10 cellular contexts compared by ENCODE assay signal in genomic region chr16:13436641-13437423, GRCh38.
DNase-seq lines count a peak whose midpoint lies in the region; ATAC-seq and TF ChIP-seq lines count a peak whose summit lies in the region.
"Had no signal": no experiment of that assay in that cellular context is flagged by ENCODE, and none has a peak within 500 bp of the region (broad histone marks: within the 10 kb centered on the region; RNA-seq: fewer than 3 reads in every experiment).

No MANE protein-coding gene starts in this region.

- TF ChIP-seq POLR2A in lower leg skin (IDR thresholded peaks at IDR 0.05) = no peak

- ATAC-seq in GM18502 (IDR thresholded peaks at IDR 0.05; ENCODE audit: poor library complexity, unreplicated experiment) = peak; percentile 69
- ATAC-seq in GM21528 (IDR thresholded peaks at IDR 0.05; ENCODE audit: low FRiP score, unreplicated experiment) = peak; percentile 70
- peak; percentile 79 for ATAC-seq in left lobe of liver
- ATAC-seq: naive thymus-derived CD8-positive, alpha-beta T cell had no signal

- no peak for TF ChIP-seq CTCF in lower leg skin (IDR thresholded peaks at IDR 0.05)

- 46 to 55% methylated on average over 8 of the region's 8 CpGs for WGBS in lower leg skin, 2 donors

- DNase-seq in HK-2 (ENCODE audit: unreplicated experiment) (peak; percentile 43), left lobe of liver (ENCODE audit: low spot score) (no peak), NCI-H345 treated with DMSO at 0.1 percent for 48 hours (lab: John Stamatoyannopoulos, UW; ENCODE audit: unreplicated experiment) (no peak), lower leg skin (ENCODE audit: low spot score in 2 of 2) (no peak), medulla oblongata (ENCODE audit: extremely low spot score) (no peak), anterior cingulate cortex (lab: John Stamatoyannopoulos, UW) (no peak)
- DNase-seq: naive thymus-derived CD8-positive, alpha-beta T cell; NCI-H2029 had no signal

- H3K4me3 ChIP-seq in lower leg skin (ENCODE audit: low read depth, poor library complexity, severe bottlenecking) = no peak overlapping the region

- intact Hi-C loops in lower leg skin (cut with DNase I; ENCODE audit: low total_unique reads) = no loop called here
